14 cellular contexts compared by ENCODE assay signal in the genomic region with DNA sequence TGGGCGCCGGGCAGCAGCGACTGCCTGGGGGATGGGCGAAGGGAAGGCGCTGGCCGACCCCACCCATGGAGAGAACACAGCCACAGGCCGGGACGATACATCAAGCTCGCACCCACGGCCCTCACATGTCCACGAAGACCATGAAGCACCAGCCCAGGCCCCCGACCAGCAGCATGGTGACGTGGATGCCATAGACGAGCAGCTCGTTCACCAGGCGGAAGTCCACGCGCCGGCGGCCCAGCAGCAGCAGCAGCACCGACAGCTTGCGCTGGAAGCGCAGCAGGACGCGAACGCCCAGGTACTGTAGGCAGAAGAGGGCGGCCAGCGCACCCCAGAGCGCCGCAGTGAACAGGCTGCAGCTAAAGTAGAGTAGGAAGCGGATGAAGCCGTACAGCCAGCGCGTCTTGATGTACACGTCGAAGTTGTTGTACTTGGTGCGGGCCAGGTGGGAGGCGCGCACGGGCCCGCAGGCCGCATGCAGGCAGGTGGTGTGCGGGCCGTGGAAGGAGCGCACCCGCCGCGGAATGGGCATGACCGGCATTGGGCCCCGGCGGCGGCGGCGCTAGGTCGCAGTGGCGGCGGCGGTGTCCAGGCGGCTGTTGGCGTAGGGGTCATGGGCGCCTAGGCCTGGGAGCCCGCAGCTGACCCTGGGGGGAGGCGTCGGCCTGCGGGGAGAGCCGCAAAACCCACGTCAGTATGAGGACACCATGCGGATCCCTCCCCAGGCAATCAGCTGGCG. TPM values are rescaled to one million over a fixed set of nuclear protein-coding genes. Genes with fewer than 3 reads are reported as not detected.
DNase-seq lines count a peak whose midpoint lies in the region; ATAC-seq, FAIRE-seq and TF ChIP-seq lines count a peak whose summit lies in the region.
"Had no signal": no experiment of that assay in that cellular context is flagged by ENCODE, and none has a peak within 500 bp of the region (broad histone marks: within the 10 kb centered on the region; RNA-seq: fewer than 3 reads in every experiment).

No MANE protein-coding gene starts in this region.

- peak overlapping the region; percentile 92; the same call in 1 of the 2 replicates for H3K4me2 ChIP-seq in SK-N-SH

- POLR2A ChIA-PET in SK-N-SH (lab: Yijun Ruan, JAX) = interaction anchor here (0.6 kb wide), 1 partner anchor 149 kb away, joined by 3 read pairs; no protein-coding TSS in a partner anchor

- peaks cover 7% of the 10 kb centered on the region for H3F3A ChIP-seq in SK-N-SH (replicated peaks; ENCODE audit: insufficient read depth)

- H3K9ac ChIP-seq in SK-N-SH (no peak overlapping the region), adipocyte (ENCODE audit: low read length) (peak overlapping the region; percentile 93)

- H3K36me3 ChIP-seq in SK-N-SH (replicated peaks in 1 of 2; ENCODE audit: control insufficient read depth in 1 of 2, insufficient read depth in 2 of 2, low read length in 1 of 2) (peaks cover 0 to 23% of the 10 kb centered on the region in 2 experiments), adipocyte (ENCODE audit: control insufficient read depth, insufficient read depth, low read length, severe bottlenecking) (peaks cover 16% of the 10 kb centered on the region)

- no peak for TF ChIP-seq EP300 in SK-N-SH (IDR thresholded peaks at IDR 0.05; ENCODE audit: borderline replicate concordance in 1 of 2, low read depth in 1 of 2, low read length in 1 of 2)

- ATAC-seq in SK-N-SH treated with all-trans-retinoic acid at 6 μM for 48 hours = no peak
- ATAC-seq in HG03139 (IDR thresholded peaks at IDR 0.05; ENCODE audit: unreplicated experiment) = no peak
- ATAC-seq in GM18505 (IDR thresholded peaks at IDR 0.05; ENCODE audit: unreplicated experiment) = no peak

- no peaks in the 10 kb centered on the region for H3K27me3 Mint-ChIP-seq in nephron progenitor cell (ENCODE audit: low read depth, poor library complexity)

- peaks cover 6% of the 10 kb centered on the region for H3K36me3 Mint-ChIP-seq in nephron progenitor cell (ENCODE audit: low read depth)

- DNase-seq in SK-N-SH = no peak
- no peak for DNase-seq in HTR-8/SVneo (ENCODE audit: insufficient read length, low spot score)
- DNase-seq in adipocyte (ENCODE audit: low read depth) = no peak
- DNase-seq in nephron progenitor cell = no peak
- no peak for DNase-seq in GM19240 (ENCODE audit: insufficient read length, low spot score)
- DNase-seq: amygdala; MG63; stimulated activated CD4-positive, alpha-beta T cell treated with anti-CD3 and anti-CD28 coated beads, Interleukin-12 subunit alpha, Interleukin-12 subunit beta, amount 100 ng/mL, for 4 hours had no signal

- H3K9me3 Mint-ChIP-seq in nephron progenitor cell = no peaks in the 10 kb centered on the region

- no peaks in the 10 kb centered on the region for H4K20me1 ChIP-seq in SK-N-SH (ENCODE audit: insufficient read depth)

- no peak for TF ChIP-seq CTCF in SK-N-SH (IDR thresholded peaks at IDR 0.05)
- no peak for TF ChIP-seq CTCF in nephron progenitor cell (IDR thresholded peaks at IDR 0.05)

- CTCF ChIA-PET in SK-N-SH (lab: Yijun Ruan, JAX) = interaction anchor here (1.1 to 2.3 kb wide), 3 partner anchors 14 to 149 kb away, joined by 3 to 12 read pairs (median 6); no protein-coding TSS in a partner anchor

- peaks cover 42% of the 10 kb centered on the region for H3K79me2 ChIP-seq in SK-N-SH (ENCODE audit: insufficient read depth)

- WGBS in SK-N-SH (ENCODE audit: low lambda C conversion rate) = 97% methylated on average over 69 of the region's 69 CpGs

- TF ChIP-seq POLR2A in GM18505 (IDR thresholded peaks at IDR 0.05; ENCODE audit: borderline replicate concordance, extremely low read depth, insufficient read depth, insufficient read length) = no peak

- H3K4me3 ChIP-seq in SK-N-SH (ENCODE audit: low read depth in 2 of 2, low read length in 1 of 2) (no peak overlapping the region), adipocyte (ENCODE audit: low read length) (peak overlapping the region; percentile 86)

- no peaks in the 10 kb centered on the region for H3K9me3 ChIP-seq in SK-N-SH
- H3K9me3 ChIP-seq in adipocyte (ENCODE audit: control insufficient read depth, low read length) = no peaks in the 10 kb centered on the region
- H3K9me3 ChIP-seq: MG63 had no signal

- H3K4me1 ChIP-seq in SK-N-SH (ENCODE audit: control insufficient read depth in 1 of 2, insufficient read depth in 2 of 2, low read depth in 1 of 2, low read length in 1 of 2) = peaks cover 3 to 15% of the 10 kb centered on the region in 2 experiments; a peak in 1 of 4 replicates
- peaks cover 23% of the 10 kb centered on the region for H3K4me1 ChIP-seq in adipocyte (ENCODE audit: control insufficient read depth, insufficient read depth, low read length)

- FAIRE-seq in HTR-8/SVneo (lab: Jason Lieb, UNC) = peak; percentile 20
- FAIRE-seq: D721Med, frontal cortex, keratinocyte had no signal

- no peaks in the 10 kb centered on the region for H3K9me2 ChIP-seq in SK-N-SH

- H3K4me3 Mint-ChIP-seq in nephron progenitor cell = peak overlapping the region; percentile 54

- no peak overlapping the region; a peak in 1 of 4 replicates for H3K27ac ChIP-seq in SK-N-SH (ENCODE audit: low read depth in 2 of 2, low read length in 1 of 2)

- no peak overlapping the region for H2AFZ ChIP-seq in SK-N-SH (ENCODE audit: low read depth)

- no peak for TF ChIP-seq RAD21 in SK-N-SH (IDR thresholded peaks at IDR 0.05; ENCODE audit: low read length)

- no peak overlapping the region for H3K27ac Mint-ChIP-seq in nephron progenitor cell

- H3K4me1 Mint-ChIP-seq in nephron progenitor cell = peaks cover 6% of the 10 kb centered on the region

- H3K27me3 ChIP-seq in SK-N-SH (ENCODE audit: insufficient read depth) (no peaks in the 10 kb centered on the region), adipocyte (replicated peaks; ENCODE audit: control insufficient read depth, insufficient read depth, low read length) (no peaks in the 10 kb centered on the region)
- H3K27me3 ChIP-seq: MG63 had no signal

TF ChIP-seq in SK-N-SH, 30 proteins besides CTCF, POLR2A, EP300 and RAD21:
- no peak for TF ChIP-seq JUND (IDR thresholded peaks at IDR 0.05)
- TF ChIP-seq MEF2A (IDR thresholded peaks at IDR 0.05; ENCODE audit: borderline replicate concordance, low read depth) = no peak
- no peak for TF ChIP-seq USF2 (IDR thresholded peaks at IDR 0.05; ENCODE audit: borderline replicate concordance, low read depth, low read length)
- TF ChIP-seq RCOR1 (IDR thresholded peaks at IDR 0.05; ENCODE audit: low read length) = no peak
- TF ChIP-seq, protein P1, sequence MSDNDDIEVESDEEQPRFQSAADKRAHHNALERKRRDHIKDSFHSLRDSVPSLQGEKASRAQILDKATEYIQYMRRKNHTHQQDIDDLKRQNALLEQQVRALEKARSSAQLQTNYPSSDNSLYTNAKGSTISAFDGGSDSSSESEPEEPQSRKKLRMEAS (IDR thresholded peaks at IDR 0.05; ENCODE audit: low read depth) = no peak
- no peak for TF ChIP-seq SMC3 (IDR thresholded peaks at IDR 0.05; ENCODE audit: low read depth, low read length)
TF ChIP-seq in SK-N-SH: peak in this region for 0.

TF ChIP-seq in SK-N-SH treated with all-trans-retinoic acid at 6 μM for 48 hours, 23 proteins besides CTCF, POLR2A, EP300 and RAD21:
- TF ChIP-seq GLIS3 (CRISPR knock-in tag; IDR thresholded peaks at IDR 0.05) (no peak), BACH2 (CRISPR knock-in tag; IDR thresholded peaks at IDR 0.05; ENCODE audit: borderline replicate concordance) (no peak), TSHZ2 (CRISPR knock-in tag; IDR thresholded peaks at IDR 0.05) (no peak), ZFP3 (CRISPR knock-in tag; IDR thresholded peaks at IDR 0.05) (no peak), ZC3H10 (CRISPR knock-in tag; IDR thresholded peaks at IDR 0.05) (no peak)

RNA-seq across cellular contexts. Expression of gene TMEM250, which starts 2.1 kb away (rescaled TPM):
- 22.1 and 25.9 TPM in 2 replicates for polyA plus RNA-seq in SK-N-SH (2012; rRNA removed)
- polyA plus RNA-seq in SK-N-SH (2012; cell fraction: cytosol; rRNA removed) = 14.6 and 21.9 TPM in 2 replicates
- polyA plus RNA-seq in SK-N-SH (2012; cell fraction: nucleus; rRNA removed) = 31.1 and 36.2 TPM in 2 replicates

RNA-seq across cellular contexts. Expression of gene NACC2, which starts 21.4 kb away (rescaled TPM):
- polyA plus RNA-seq in SK-N-SH (2012; rRNA removed) = 18.4 and 22.1 TPM in 2 replicates
- polyA plus RNA-seq in SK-N-SH (2012; cell fraction: cytosol; rRNA removed) = 11.0 and 14.6 TPM in 2 replicates
- 32.2 and 32.4 TPM in 2 replicates for polyA plus RNA-seq in SK-N-SH (2012; cell fraction: nucleus; rRNA removed)
